In the genomic region with DNA sequence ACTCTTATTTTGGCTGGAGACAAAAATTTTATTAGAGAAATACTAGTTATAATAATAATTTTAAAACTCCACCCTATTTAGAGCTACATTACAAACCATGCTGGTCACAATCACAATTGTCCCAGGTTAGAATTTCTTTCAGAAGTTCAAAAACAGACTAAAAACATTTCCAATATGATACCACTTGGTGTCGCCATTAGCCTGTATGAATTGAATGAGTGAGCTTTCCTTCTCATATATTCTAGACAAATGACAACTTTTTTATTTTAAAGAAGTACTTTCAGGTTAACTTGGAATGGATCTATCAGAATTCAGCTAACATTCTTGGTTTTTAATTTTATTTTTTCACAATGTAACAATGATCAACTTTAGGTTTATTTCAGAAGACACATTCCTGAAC, we compare ENCODE assay signal across 9 cellular contexts. TPM values are rescaled to one million over a fixed set of nuclear protein-coding genes. Genes with fewer than 3 reads are reported as not detected.
DNase-seq lines count a peak whose midpoint lies in the region; ATAC-seq and TF ChIP-seq lines count a peak whose summit lies in the region.
"Had no signal": no experiment of that assay in that cellular context is flagged by ENCODE, and none has a peak within 500 bp of the region (broad histone marks: within the 10 kb centered on the region; RNA-seq: fewer than 3 reads in every experiment).

No MANE protein-coding gene starts in this region.

- H3K27me3 Mint-ChIP-seq in glutamatergic neuron (ENCODE audit: unreplicated experiment): no peaks in the 10 kb centered on the region

- ATAC-seq in RWPE2 (ENCODE audit: low read depth): no peak
- ATAC-seq in HG03025 (IDR thresholded peaks at IDR 0.05; ENCODE audit: low FRiP score, unreplicated experiment): no peak

- no peak overlapping the region for H3K4me3 Mint-ChIP-seq in glutamatergic neuron (ENCODE audit: unreplicated experiment)

- H3K36me3 ChIP-seq in RWPE2 (ENCODE audit: low read depth): no peaks in the 10 kb centered on the region
- H3K36me3 ChIP-seq: BLaER1 treated with 17β-estradiol and CSF1 and Interleukin-3, amounts not matched to agents 10 nM and 100 nM had no signal

- no peaks in the 10 kb centered on the region for H3K9me3 Mint-ChIP-seq in glutamatergic neuron (ENCODE audit: unreplicated experiment)

- no peak overlapping the region for H3K27ac Mint-ChIP-seq in glutamatergic neuron (ENCODE audit: unreplicated experiment)

- no peaks in the 10 kb centered on the region for H3K9me3 ChIP-seq in RWPE2 (ENCODE audit: severe bottlenecking)
- H3K9me3 ChIP-seq: BLaER1 treated with 17β-estradiol and CSF1 and Interleukin-3, amounts not matched to agents 10 nM and 100 nM had no signal

- TF ChIP-seq CTCF in HL-60 (IDR thresholded peaks at IDR 0.05; ENCODE audit: insufficient read depth, low read length): peak; percentile 46
- TF ChIP-seq CTCF in RWPE2 (IDR thresholded peaks at IDR 0.05; ENCODE audit: poor library complexity, severe bottlenecking): peak; percentile 76
- TF ChIP-seq CTCF in glutamatergic neuron (IDR thresholded peaks at IDR 0.05; ENCODE audit: partially characterized antibody, unreplicated experiment): peak; percentile 56

- no peaks in the 10 kb centered on the region for H3K4me1 Mint-ChIP-seq in glutamatergic neuron (ENCODE audit: low read depth, unreplicated experiment)

- H3K4me3 ChIP-seq in HL-60 (replicated peaks; ENCODE audit: insufficient read depth, low read length): no peak overlapping the region
- H3K4me3 ChIP-seq in RWPE2 (ENCODE audit: severe bottlenecking): no peak overlapping the region
- H3K4me3 ChIP-seq: BLaER1 treated with 17β-estradiol and CSF1 and Interleukin-3, amounts not matched to agents 10 nM and 100 nM had no signal

- H3K4me1 ChIP-seq in RWPE2 (ENCODE audit: insufficient read depth, poor library complexity, severe bottlenecking): no peaks in the 10 kb centered on the region
- H3K4me1 ChIP-seq: BLaER1 treated with 17β-estradiol and CSF1 and Interleukin-3, amounts not matched to agents 10 nM and 100 nM had no signal

- DNase-seq in NCI-H1436 (lab: John Stamatoyannopoulos, UW) (peak; percentile 27), NCI-H1436 treated with DMSO at 0.1 percent for 48 hours (lab: John Stamatoyannopoulos, UW) (no peak), HL-60 (ENCODE audit: low read depth in 1 of 2, low spot score in 1 of 2) (no peak), RWPE2 (ENCODE audit: low spot score) (no peak), glutamatergic neuron (no peak), iPS-NIHi11 (ENCODE audit: low spot score) (no peak), GDM1 (lab: John Stamatoyannopoulos, UW) (no peak)

- H3K27me3 ChIP-seq in HL-60 (ENCODE audit: insufficient read depth, poor library complexity, severe bottlenecking) (no peaks in the 10 kb centered on the region), RWPE2 (ENCODE audit: insufficient read depth, poor library complexity, severe bottlenecking) (peaks cover 3% of the 10 kb centered on the region)
- H3K27me3 ChIP-seq: BLaER1 treated with 17β-estradiol and CSF1 and Interleukin-3, amounts not matched to agents 10 nM and 100 nM had no signal

- H3K27ac ChIP-seq in HL-60 (replicated peaks): no peak overlapping the region
- no peak overlapping the region for H3K27ac ChIP-seq in RWPE2 (ENCODE audit: poor library complexity, severe bottlenecking)
- H3K27ac ChIP-seq: BLaER1 treated with 17β-estradiol and CSF1 and Interleukin-3, amounts not matched to agents 10 nM and 100 nM had no signal

- no peaks in the 10 kb centered on the region for H3K36me3 Mint-ChIP-seq in glutamatergic neuron (ENCODE audit: unreplicated experiment)

RNA-seq across cellular contexts. Expression of a gene that starts 48.0 kb away (rescaled TPM):
- 4.2 TPM for total RNA-seq in glutamatergic neuron (ENCODE audit: unreplicated experiment)
